1 cellular context compared by ENCODE assay signal in the genomic region with DNA sequence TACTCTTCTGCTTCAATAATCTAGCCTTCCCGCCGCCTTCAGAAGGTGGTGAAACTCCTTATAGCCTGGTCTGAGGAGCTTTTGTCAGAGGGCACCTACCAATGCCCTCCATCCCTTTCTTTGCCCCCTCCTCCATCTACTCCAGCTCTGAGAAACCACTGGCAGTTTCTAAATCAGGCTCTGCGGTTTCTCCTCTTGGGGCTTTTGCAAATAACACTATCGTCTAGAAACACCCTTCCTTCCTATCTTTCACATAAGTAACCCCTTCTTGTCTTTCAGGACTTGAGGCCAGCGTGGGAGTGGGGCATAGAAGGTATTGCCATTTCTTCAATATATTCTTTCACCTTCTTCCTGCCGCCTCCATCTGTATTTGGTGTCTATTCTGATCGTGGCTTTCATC.
A peak's percentile ranks its signal among the peaks of the same experiment; 100 is the strongest.
TF ChIP-seq lines count a peak whose summit lies in the region.

No MANE protein-coding gene starts in this region.

TF ChIP-seq in K562, 482 proteins besides CTCF, POLR2A, EP300 and RAD21 (continued from another document):
- TF ChIP-seq, protein P1, sequence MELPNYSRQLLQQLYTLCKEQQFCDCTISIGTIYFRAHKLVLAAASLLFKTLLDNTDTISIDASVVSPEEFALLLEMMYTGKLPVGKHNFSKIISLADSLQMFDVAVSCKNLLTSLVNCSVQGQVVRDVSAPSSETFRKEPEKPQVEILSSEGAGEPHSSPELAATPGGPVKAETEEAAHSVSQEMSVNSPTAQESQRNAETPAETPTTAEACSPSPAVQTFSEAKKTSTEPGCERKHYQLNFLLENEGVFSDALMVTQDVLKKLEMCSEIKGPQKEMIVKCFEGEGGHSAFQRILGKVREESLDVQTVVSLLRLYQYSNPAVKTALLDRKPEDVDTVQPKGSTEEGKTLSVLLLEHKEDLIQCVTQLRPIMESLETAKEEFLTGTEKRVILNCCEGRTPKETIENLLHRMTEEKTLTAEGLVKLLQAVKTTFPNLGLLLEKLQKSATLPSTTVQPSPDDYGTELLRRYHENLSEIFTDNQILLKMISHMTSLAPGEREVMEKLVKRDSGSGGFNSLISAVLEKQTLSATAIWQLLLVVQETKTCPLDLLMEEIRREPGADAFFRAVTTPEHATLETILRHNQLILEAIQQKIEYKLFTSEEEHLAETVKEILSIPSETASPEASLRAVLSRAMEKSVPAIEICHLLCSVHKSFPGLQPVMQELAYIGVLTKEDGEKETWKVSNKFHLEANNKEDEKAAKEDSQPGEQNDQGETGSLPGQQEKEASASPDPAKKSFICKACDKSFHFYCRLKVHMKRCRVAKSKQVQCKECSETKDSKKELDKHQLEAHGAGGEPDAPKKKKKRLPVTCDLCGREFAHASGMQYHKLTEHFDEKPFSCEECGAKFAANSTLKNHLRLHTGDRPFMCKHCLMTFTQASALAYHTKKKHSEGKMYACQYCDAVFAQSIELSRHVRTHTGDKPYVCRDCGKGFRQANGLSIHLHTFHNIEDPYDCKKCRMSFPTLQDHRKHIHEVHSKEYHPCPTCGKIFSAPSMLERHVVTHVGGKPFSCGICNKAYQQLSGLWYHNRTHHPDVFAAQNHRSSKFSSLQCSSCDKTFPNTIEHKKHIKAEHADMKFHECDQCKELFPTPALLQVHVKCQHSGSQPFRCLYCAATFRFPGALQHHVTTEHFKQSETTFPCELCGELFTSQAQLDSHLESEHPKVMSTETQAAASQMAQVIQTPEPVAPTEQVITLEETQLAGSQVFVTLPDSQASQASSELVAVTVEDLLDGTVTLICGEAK (IDR thresholded peaks at IDR 0.05), result no peak
- TF ChIP-seq, protein P1 (CRISPR knock-in tag; IDR thresholded peaks at IDR 0.05), result no peak
- TF ChIP-seq TAL1 (IDR thresholded peaks at IDR 0.05) (peak; percentile 64), MCM2 (IDR thresholded peaks at IDR 0.05; ENCODE audit: low read depth) (no peak), YY1 (IDR thresholded peaks at IDR 0.05; ENCODE audit: borderline replicate concordance in 1 of 3, control insufficient read depth in 1 of 3, extremely low read depth in 1 of 3, insufficient read depth in 3 of 3, insufficient read length in 1 of 3, insufficient replicate concordance in 2 of 3, low read depth in 1 of 3, low read length in 2 of 3) (no peak), TOE1 (IDR thresholded peaks at IDR 0.05; ENCODE audit: borderline replicate concordance) (no peak), TOE1 (CRISPR knock-in tag; IDR thresholded peaks at IDR 0.05; ENCODE audit: borderline replicate concordance, low read depth) (no peak), ZNF217 (CRISPR knock-in tag; IDR thresholded peaks at IDR 0.05) (no peak), HNRNPK (IDR thresholded peaks at IDR 0.05; ENCODE audit: low read depth, low read length, poor library complexity, severe bottlenecking) (no peak), RBM22 (IDR thresholded peaks at IDR 0.05; ENCODE audit: low read depth, low read length, poor library complexity, severe bottlenecking) (no peak), ETV6 (IDR thresholded peaks at IDR 0.05; ENCODE audit: borderline replicate concordance in 1 of 2, low read depth in 2 of 2, low read length in 1 of 2) (no peak), ETV6 (CRISPR knock-in tag; IDR thresholded peaks at IDR 0.05; ENCODE audit: borderline replicate concordance) (no peak), HDAC3 (IDR thresholded peaks at IDR 0.05; ENCODE audit: borderline replicate concordance, partially characterized antibody) (peak; percentile 51), ZNF431 (CRISPR knock-in tag; IDR thresholded peaks at IDR 0.05) (no peak), CHD2 (IDR thresholded peaks at IDR 0.05; ENCODE audit: low read depth, low read length) (no peak), FOXJ2 (tag; IDR thresholded peaks at IDR 0.05) (no peak), ZBTB7A (IDR thresholded peaks at IDR 0.05; ENCODE audit: borderline replicate concordance, control insufficient read depth, low read depth, low read length) (no peak), TRIM28 (IDR thresholded peaks at IDR 0.05) (no peak), HIVEP1 (CRISPR knock-in tag; IDR thresholded peaks at IDR 0.05) (no peak), SUPT5H (IDR thresholded peaks at IDR 0.05) (no peak), GATAD2B (IDR thresholded peaks at IDR 0.05; ENCODE audit: borderline replicate concordance) (no peak), BRD4 (IDR thresholded peaks at IDR 0.05) (no peak; the same call in 1 of the 2 replicates), FOXK1 (CRISPR knock-in tag; IDR thresholded peaks at IDR 0.05; ENCODE audit: borderline replicate concordance) (no peak), HCFC1 (IDR thresholded peaks at IDR 0.05; ENCODE audit: low read depth, low read length) (no peak), POLR3A (IDR thresholded peaks at IDR 0.05; ENCODE audit: borderline replicate concordance, extremely low read depth, insufficient read depth, insufficient read length) (no peak)
- TF ChIP-seq, protein P2, sequence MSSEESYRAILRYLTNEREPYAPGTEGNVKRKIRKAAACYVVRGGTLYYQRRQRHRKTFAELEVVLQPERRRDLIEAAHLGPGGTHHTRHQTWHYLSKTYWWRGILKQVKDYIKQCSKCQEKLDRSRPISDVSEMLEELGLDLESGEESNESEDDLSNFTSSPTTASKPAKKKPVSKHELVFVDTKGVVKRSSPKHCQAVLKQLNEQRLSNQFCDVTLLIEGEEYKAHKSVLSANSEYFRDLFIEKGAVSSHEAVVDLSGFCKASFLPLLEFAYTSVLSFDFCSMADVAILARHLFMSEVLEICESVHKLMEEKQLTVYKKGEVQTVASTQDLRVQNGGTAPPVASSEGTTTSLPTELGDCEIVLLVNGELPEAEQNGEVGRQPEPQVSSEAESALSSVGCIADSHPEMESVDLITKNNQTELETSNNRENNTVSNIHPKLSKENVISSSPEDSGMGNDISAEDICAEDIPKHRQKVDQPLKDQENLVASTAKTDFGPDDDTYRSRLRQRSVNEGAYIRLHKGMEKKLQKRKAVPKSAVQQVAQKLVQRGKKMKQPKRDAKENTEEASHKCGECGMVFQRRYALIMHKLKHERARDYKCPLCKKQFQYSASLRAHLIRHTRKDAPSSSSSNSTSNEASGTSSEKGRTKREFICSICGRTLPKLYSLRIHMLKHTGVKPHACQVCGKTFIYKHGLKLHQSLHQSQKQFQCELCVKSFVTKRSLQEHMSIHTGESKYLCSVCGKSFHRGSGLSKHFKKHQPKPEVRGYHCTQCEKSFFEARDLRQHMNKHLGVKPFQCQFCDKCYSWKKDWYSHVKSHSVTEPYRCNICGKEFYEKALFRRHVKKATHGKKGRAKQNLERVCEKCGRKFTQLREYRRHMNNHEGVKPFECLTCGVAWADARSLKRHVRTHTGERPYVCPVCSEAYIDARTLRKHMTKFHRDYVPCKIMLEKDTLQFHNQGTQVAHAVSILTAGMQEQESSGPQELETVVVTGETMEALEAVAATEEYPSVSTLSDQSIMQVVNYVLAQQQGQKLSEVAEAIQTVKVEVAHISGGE (CRISPR knock-in tag; IDR thresholded peaks at IDR 0.05), result no peak
- TF ChIP-seq, protein P3, sequence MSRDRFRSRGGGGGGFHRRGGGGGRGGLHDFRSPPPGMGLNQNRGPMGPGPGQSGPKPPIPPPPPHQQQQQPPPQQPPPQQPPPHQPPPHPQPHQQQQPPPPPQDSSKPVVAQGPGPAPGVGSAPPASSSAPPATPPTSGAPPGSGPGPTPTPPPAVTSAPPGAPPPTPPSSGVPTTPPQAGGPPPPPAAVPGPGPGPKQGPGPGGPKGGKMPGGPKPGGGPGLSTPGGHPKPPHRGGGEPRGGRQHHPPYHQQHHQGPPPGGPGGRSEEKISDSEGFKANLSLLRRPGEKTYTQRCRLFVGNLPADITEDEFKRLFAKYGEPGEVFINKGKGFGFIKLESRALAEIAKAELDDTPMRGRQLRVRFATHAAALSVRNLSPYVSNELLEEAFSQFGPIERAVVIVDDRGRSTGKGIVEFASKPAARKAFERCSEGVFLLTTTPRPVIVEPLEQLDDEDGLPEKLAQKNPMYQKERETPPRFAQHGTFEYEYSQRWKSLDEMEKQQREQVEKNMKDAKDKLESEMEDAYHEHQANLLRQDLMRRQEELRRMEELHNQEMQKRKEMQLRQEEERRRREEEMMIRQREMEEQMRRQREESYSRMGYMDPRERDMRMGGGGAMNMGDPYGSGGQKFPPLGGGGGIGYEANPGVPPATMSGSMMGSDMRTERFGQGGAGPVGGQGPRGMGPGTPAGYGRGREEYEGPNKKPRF (IDR thresholded peaks at IDR 0.05; ENCODE audit: low read depth, low read length), result no peak
- TF ChIP-seq, protein P4, sequence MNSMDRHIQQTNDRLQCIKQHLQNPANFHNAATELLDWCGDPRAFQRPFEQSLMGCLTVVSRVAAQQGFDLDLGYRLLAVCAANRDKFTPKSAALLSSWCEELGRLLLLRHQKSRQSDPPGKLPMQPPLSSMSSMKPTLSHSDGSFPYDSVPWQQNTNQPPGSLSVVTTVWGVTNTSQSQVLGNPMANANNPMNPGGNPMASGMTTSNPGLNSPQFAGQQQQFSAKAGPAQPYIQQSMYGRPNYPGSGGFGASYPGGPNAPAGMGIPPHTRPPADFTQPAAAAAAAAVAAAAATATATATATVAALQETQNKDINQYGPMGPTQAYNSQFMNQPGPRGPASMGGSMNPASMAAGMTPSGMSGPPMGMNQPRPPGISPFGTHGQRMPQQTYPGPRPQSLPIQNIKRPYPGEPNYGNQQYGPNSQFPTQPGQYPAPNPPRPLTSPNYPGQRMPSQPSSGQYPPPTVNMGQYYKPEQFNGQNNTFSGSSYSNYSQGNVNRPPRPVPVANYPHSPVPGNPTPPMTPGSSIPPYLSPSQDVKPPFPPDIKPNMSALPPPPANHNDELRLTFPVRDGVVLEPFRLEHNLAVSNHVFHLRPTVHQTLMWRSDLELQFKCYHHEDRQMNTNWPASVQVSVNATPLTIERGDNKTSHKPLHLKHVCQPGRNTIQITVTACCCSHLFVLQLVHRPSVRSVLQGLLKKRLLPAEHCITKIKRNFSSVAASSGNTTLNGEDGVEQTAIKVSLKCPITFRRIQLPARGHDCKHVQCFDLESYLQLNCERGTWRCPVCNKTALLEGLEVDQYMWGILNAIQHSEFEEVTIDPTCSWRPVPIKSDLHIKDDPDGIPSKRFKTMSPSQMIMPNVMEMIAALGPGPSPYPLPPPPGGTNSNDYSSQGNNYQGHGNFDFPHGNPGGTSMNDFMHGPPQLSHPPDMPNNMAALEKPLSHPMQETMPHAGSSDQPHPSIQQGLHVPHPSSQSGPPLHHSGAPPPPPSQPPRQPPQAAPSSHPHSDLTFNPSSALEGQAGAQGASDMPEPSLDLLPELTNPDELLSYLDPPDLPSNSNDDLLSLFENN (IDR thresholded peaks at IDR 0.05; ENCODE audit: low read depth in 2 of 2, low read length in 2 of 2), result no peak
- TF ChIP-seq, protein P5, sequence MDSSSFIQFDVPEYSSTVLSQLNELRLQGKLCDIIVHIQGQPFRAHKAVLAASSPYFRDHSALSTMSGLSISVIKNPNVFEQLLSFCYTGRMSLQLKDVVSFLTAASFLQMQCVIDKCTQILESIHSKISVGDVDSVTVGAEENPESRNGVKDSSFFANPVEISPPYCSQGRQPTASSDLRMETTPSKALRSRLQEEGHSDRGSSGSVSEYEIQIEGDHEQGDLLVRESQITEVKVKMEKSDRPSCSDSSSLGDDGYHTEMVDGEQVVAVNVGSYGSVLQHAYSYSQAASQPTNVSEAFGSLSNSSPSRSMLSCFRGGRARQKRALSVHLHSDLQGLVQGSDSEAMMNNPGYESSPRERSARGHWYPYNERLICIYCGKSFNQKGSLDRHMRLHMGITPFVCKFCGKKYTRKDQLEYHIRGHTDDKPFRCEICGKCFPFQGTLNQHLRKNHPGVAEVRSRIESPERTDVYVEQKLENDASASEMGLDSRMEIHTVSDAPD (CRISPR knock-in tag; IDR thresholded peaks at IDR 0.05), result no peak
- TF ChIP-seq, protein P6, sequence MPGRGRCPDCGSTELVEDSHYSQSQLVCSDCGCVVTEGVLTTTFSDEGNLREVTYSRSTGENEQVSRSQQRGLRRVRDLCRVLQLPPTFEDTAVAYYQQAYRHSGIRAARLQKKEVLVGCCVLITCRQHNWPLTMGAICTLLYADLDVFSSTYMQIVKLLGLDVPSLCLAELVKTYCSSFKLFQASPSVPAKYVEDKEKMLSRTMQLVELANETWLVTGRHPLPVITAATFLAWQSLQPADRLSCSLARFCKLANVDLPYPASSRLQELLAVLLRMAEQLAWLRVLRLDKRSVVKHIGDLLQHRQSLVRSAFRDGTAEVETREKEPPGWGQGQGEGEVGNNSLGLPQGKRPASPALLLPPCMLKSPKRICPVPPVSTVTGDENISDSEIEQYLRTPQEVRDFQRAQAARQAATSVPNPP (IDR thresholded peaks at IDR 0.05; ENCODE audit: borderline replicate concordance, insufficient read depth, insufficient read length), result no peak
- TF ChIP-seq, protein P7, sequence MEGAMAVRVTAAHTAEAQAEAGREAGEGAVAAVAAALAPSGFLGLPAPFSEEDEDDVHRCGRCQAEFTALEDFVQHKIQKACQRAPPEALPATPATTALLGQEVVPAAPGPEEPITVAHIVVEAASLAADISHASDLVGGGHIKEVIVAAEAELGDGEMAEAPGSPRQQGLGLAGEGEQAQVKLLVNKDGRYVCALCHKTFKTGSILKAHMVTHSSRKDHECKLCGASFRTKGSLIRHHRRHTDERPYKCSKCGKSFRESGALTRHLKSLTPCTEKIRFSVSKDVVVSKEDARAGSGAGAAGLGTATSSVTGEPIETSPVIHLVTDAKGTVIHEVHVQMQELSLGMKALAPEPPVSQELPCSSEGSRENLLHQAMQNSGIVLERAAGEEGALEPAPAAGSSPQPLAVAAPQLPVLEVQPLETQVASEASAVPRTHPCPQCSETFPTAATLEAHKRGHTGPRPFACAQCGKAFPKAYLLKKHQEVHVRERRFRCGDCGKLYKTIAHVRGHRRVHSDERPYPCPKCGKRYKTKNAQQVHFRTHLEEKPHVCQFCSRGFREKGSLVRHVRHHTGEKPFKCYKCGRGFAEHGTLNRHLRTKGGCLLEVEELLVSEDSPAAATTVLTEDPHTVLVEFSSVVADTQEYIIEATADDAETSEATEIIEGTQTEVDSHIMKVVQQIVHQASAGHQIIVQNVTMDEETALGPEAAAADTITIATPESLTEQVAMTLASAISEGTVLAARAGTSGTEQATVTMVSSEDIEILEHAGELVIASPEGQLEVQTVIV (CRISPR knock-in tag; IDR thresholded peaks at IDR 0.05; ENCODE audit: borderline replicate concordance), result no peak
